In genomic region chr5:111820072-111820471, GRCh38 we compare ENCODE assay signal across 2 cellular contexts.
TF ChIP-seq lines count a peak whose summit lies in the region.

No MANE protein-coding gene starts in this region.

TF ChIP-seq in HepG2, 621 proteins besides CTCF, POLR2A, EP300 and RAD21 (continued from another document):
- TF ChIP-seq MIER2 (CRISPR knock-in tag; IDR thresholded peaks at IDR 0.05): no peak

TF ChIP-seq in H1, 55 proteins besides CTCF, POLR2A, EP300 and RAD21 (continued from another document):
- TF ChIP-seq NANOG (IDR thresholded peaks at IDR 0.05; ENCODE audit: insufficient read depth, low read depth, low read length, poor library complexity, severe bottlenecking) (no peak), SUZ12 (IDR thresholded peaks at IDR 0.05; ENCODE audit: low read length) (no peak), TAF7 (optimal IDR thresholded peaks at IDR 0.05; ENCODE audit: borderline replicate concordance, low read depth, low read length) (no peak), HDAC6 (IDR thresholded peaks at IDR 0.05; ENCODE audit: low read depth, low read length) (no peak), CHD1 (IDR thresholded peaks at IDR 0.05; ENCODE audit: low read depth, low read length) (no peak), ZNF274 (IDR thresholded peaks at IDR 0.05; ENCODE audit: borderline replicate concordance, extremely low read depth, low read length) (no peak), EGR1 (IDR thresholded peaks at IDR 0.05; ENCODE audit: borderline replicate concordance, low read depth, low read length) (no peak), HDAC2 (IDR thresholded peaks at IDR 0.05; ENCODE audit: borderline replicate concordance in 1 of 2, low read depth in 2 of 2, low read length in 2 of 2) (no peak), SP4 (IDR thresholded peaks at IDR 0.05; ENCODE audit: low read length) (no peak), SIRT6 (IDR thresholded peaks at IDR 0.05; ENCODE audit: low read length) (no peak)
- TF ChIP-seq, protein P1, sequence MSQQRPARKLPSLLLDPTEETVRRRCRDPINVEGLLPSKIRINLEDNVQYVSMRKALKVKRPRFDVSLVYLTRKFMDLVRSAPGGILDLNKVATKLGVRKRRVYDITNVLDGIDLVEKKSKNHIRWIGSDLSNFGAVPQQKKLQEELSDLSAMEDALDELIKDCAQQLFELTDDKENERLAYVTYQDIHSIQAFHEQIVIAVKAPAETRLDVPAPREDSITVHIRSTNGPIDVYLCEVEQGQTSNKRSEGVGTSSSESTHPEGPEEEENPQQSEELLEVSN (IDR thresholded peaks at IDR 0.05): no peak
- TF ChIP-seq, protein P2, sequence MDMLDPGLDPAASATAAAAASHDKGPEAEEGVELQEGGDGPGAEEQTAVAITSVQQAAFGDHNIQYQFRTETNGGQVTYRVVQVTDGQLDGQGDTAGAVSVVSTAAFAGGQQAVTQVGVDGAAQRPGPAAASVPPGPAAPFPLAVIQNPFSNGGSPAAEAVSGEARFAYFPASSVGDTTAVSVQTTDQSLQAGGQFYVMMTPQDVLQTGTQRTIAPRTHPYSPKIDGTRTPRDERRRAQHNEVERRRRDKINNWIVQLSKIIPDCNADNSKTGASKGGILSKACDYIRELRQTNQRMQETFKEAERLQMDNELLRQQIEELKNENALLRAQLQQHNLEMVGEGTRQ (IDR thresholded peaks at IDR 0.05; ENCODE audit: low read length): no peak
TF ChIP-seq in H1: peak in this region for 0.
